ENCODE assay signal across 1 cellular context in genomic region chr10:132921086-132921485, GRCh38.
TF ChIP-seq lines count a peak whose summit lies in the region.

No MANE protein-coding gene starts in this region.

TF ChIP-seq in HepG2, 621 proteins besides CTCF, POLR2A, EP300 and RAD21 (continued from another document):
- TF ChIP-seq MEIS1 (CRISPR knock-in tag; IDR thresholded peaks at IDR 0.05; ENCODE audit: borderline replicate concordance) (no peak), YY1 (IDR thresholded peaks at IDR 0.05; ENCODE audit: insufficient read depth, insufficient replicate concordance, low read depth, low read length) (no peak), SIX4 (CRISPR knock-in tag; IDR thresholded peaks at IDR 0.05) (no peak), PAF1 (CRISPR knock-in tag; IDR thresholded peaks at IDR 0.05) (no peak), FOXP4 (CRISPR knock-in tag; IDR thresholded peaks at IDR 0.05) (no peak), ZNF264 (CRISPR knock-in tag; IDR thresholded peaks at IDR 0.05) (no peak), CREB1 (IDR thresholded peaks at IDR 0.05) (no peak), CREB1 (CRISPR knock-in tag; IDR thresholded peaks at IDR 0.05) (no peak), ZFP41 (CRISPR knock-in tag; IDR thresholded peaks at IDR 0.05; ENCODE audit: borderline replicate concordance) (no peak), MED8 (CRISPR knock-in tag; IDR thresholded peaks at IDR 0.05; ENCODE audit: insufficient replicate concordance) (no peak), TAF15 (IDR thresholded peaks at IDR 0.05; ENCODE audit: low read depth, low read length, poor library complexity, severe bottlenecking) (no peak)
